ENCODE assay signal across 5 cellular contexts in genomic region chr6:43467265-43467664, GRCh38. TPM values are rescaled to one million over a fixed set of nuclear protein-coding genes. Genes with fewer than 3 reads are reported as not detected.
"Had no signal": no experiment of that assay in that cellular context is flagged by ENCODE, and none has a peak within 500 bp of the region (broad histone marks: within the 10 kb centered on the region; RNA-seq: fewer than 3 reads in every experiment).

No MANE protein-coding gene starts in this region.

RNA-seq across cellular contexts. Expression of gene DLK2, which starts 11.9 kb away (rescaled TPM):
- total RNA-seq: natural killer cell, subcutaneous adipose tissue, thoracic aorta had no signal

RNA-seq across cellular contexts. Expression of gene LRRC73, which starts 42.9 kb away (rescaled TPM):
- total RNA-seq: vagina had no signal
- polyA plus RNA-seq: naive thymus-derived CD4-positive, alpha-beta T cell had no signal
